11 cellular contexts compared by ENCODE assay signal in the genomic region with DNA sequence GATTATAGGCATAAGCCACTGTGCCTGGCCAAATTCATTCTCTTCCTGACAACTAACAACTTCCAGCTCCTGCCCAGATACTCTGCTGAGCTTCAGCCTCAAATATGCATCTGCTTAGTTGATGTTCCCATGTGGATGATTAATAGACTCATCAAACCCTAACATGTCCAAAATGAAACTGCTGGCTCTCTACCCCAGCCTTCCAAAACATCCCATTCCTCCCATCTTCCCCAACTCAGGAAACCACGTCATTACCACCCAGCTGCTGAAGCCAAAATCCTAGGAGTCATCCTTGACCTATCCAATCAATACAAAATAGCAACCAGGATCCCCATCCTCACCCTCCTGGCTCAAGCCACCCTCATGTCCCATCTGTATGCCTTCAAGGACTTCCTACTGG. TPM values are rescaled to one million over a fixed set of nuclear protein-coding genes. Genes with fewer than 3 reads are reported as not detected.
DNase-seq lines count a peak whose midpoint lies in the region; ATAC-seq and TF ChIP-seq lines count a peak whose summit lies in the region.
"Had no signal": no experiment of that assay in that cellular context is flagged by ENCODE, and none has a peak within 500 bp of the region (broad histone marks: within the 10 kb centered on the region; RNA-seq: fewer than 3 reads in every experiment).

No MANE protein-coding gene starts in this region.

- TF ChIP-seq CTCF in osteoblast (IDR thresholded peaks at IDR 0.05; ENCODE audit: extremely low read depth, low read depth, low read length) (no peak), WERI-Rb-1 (IDR thresholded peaks at IDR 0.05; ENCODE audit: low read depth, low read length) (no peak)

- H3K36me3 ChIP-seq in MG63 (no peaks in the 10 kb centered on the region; the same call in 1 of the 2 replicates), osteoblast (ENCODE audit: insufficient read depth, low read length) (no peaks in the 10 kb centered on the region), WERI-Rb-1 (no peaks in the 10 kb centered on the region)

- H3K27ac Mint-ChIP-seq in activated T-cell treated with anti-CD3 and anti-CD28 coated beads, Interleukin-2, amount 50 U/mL, for 24 hours = peak overlapping the region; percentile 88
- H3K27ac Mint-ChIP-seq in central memory CD8-positive, alpha-beta T cell (ENCODE audit: low read depth) = peak overlapping the region; percentile 52
- H3K27ac Mint-ChIP-seq: mesothelial cell of epicardium had no signal

- H3K4me3 Mint-ChIP-seq in activated T-cell treated with anti-CD3 and anti-CD28 coated beads, Interleukin-2, amount 50 U/mL, for 24 hours = no peak overlapping the region
- no peak overlapping the region for H3K4me3 Mint-ChIP-seq in central memory CD8-positive, alpha-beta T cell
- H3K4me3 Mint-ChIP-seq: mesothelial cell of epicardium had no signal

- H3K27me3 ChIP-seq in MG63 (peaks cover 3% of the 10 kb centered on the region; the same call in 1 of the 2 replicates), osteoblast (ENCODE audit: insufficient read depth, low read length) (no peaks in the 10 kb centered on the region), WERI-Rb-1 (ENCODE audit: insufficient read depth, low read depth, severe bottlenecking) (no peaks in the 10 kb centered on the region)

- peak overlapping the region; percentile 44 for H2AFZ ChIP-seq in osteoblast (ENCODE audit: low read length)

- H3K4me3 ChIP-seq in MG63 (no peak overlapping the region), osteoblast (ENCODE audit: insufficient read depth, low read length) (peak overlapping the region; percentile 21), WERI-Rb-1 (ENCODE audit: low read depth, low read length) (no peak overlapping the region)
- H3K4me3 ChIP-seq: tibial artery had no signal

- H3K9me3 Mint-ChIP-seq in activated T-cell treated with anti-CD3 and anti-CD28 coated beads, Interleukin-2, amount 50 U/mL, for 24 hours = no peaks in the 10 kb centered on the region
- no peaks in the 10 kb centered on the region for H3K9me3 Mint-ChIP-seq in central memory CD8-positive, alpha-beta T cell
- H3K9me3 Mint-ChIP-seq: mesothelial cell of epicardium had no signal

- H3K79me2 ChIP-seq in osteoblast (ENCODE audit: insufficient read depth, low read length) = no peaks in the 10 kb centered on the region

- ATAC-seq in central memory CD8-positive, alpha-beta T cell (replicated peaks; ENCODE audit: extremely low read depth, poor library complexity, severe bottlenecking) = no peak

- H3K36me3 Mint-ChIP-seq in activated T-cell treated with anti-CD3 and anti-CD28 coated beads, Interleukin-2, amount 50 U/mL, for 24 hours (ENCODE audit: low read depth) = peaks cover 86% of the 10 kb centered on the region
- peaks cover 10% of the 10 kb centered on the region for H3K36me3 Mint-ChIP-seq in central memory CD8-positive, alpha-beta T cell (ENCODE audit: insufficient read depth)
- H3K36me3 Mint-ChIP-seq: mesothelial cell of epicardium had no signal

- H3K4me2 ChIP-seq in osteoblast (ENCODE audit: insufficient read depth, low read length) = peak overlapping the region; percentile 21

- DNase-seq in activated T-cell treated with anti-CD3 and anti-CD28 coated beads, Interleukin-2, amount 50 U/mL, for 24 hours = no peak
- DNase-seq in activated T-cell treated with anti-CD3 and anti-CD28 coated beads for 4 hours = no peak
- DNase-seq in MG63 = peak; percentile 85
- DNase-seq in central memory CD8-positive, alpha-beta T cell (ENCODE audit: low spot score in 2 of 2) = no peak
- DNase-seq in osteoblast (ENCODE audit: insufficient read length, low spot score, missing footprints) = peak; percentile 94
- no peak for DNase-seq in SW480 (ENCODE audit: low spot score)
- no peak for DNase-seq in WERI-Rb-1
- no peak for DNase-seq in NCI-H2196 (lab: John Stamatoyannopoulos, UW; ENCODE audit: unreplicated experiment)
- DNase-seq: activated T-cell treated with anti-CD3 and anti-CD28 coated beads, Interleukin-2, amount 50 U/mL, for 1 hour; tibial artery had no signal

- H3K9me3 ChIP-seq in MG63 = no peaks in the 10 kb centered on the region
- H3K9me3 ChIP-seq in osteoblast (ENCODE audit: low read depth, low read length) = no peaks in the 10 kb centered on the region
- no peaks in the 10 kb centered on the region for H3K9me3 ChIP-seq in WERI-Rb-1 (ENCODE audit: severe bottlenecking)
- H3K9me3 ChIP-seq: tibial artery had no signal

- peak overlapping the region; percentile 96 for H3K27ac ChIP-seq in osteoblast (ENCODE audit: low read depth, low read length)
- no peak overlapping the region for H3K27ac ChIP-seq in WERI-Rb-1
- H3K27ac ChIP-seq: tibial artery had no signal

- no peaks in the 10 kb centered on the region for H3K27me3 Mint-ChIP-seq in activated T-cell treated with anti-CD3 and anti-CD28 coated beads, Interleukin-2, amount 50 U/mL, for 24 hours
- H3K27me3 Mint-ChIP-seq in central memory CD8-positive, alpha-beta T cell = no peaks in the 10 kb centered on the region

- peaks cover 41% of the 10 kb centered on the region for H3K4me1 ChIP-seq in osteoblast (ENCODE audit: insufficient read depth, low read length)

- no peaks in the 10 kb centered on the region for H4K20me1 ChIP-seq in osteoblast (ENCODE audit: insufficient read depth, low read length)

- peaks cover 58% of the 10 kb centered on the region for H3K4me1 Mint-ChIP-seq in activated T-cell treated with anti-CD3 and anti-CD28 coated beads, Interleukin-2, amount 50 U/mL, for 24 hours (ENCODE audit: low read depth)
- H3K4me1 Mint-ChIP-seq in central memory CD8-positive, alpha-beta T cell = peaks cover 5% of the 10 kb centered on the region

RNA-seq across cellular contexts. Expression of gene POU2F2, which starts 20.9 kb away (rescaled TPM):
- total RNA-seq in MG63 (2014; rRNA removed; shearing (Covaris generic); ENCODE audit: low replicate concordance) = not detected in 2 replicates
- total RNA-seq in osteoblast = under 0.01 and 0.88 TPM in 2 replicates

RNA-seq across cellular contexts. Expression of gene ZNF574, which starts 35.4 kb away (rescaled TPM):
- total RNA-seq in MG63 (2014; rRNA removed; shearing (Covaris generic); ENCODE audit: low replicate concordance) = 18.8 and 20.4 TPM in 2 replicates
- 13.6 and 13.8 TPM in 2 replicates for total RNA-seq in osteoblast

RNA-seq across cellular contexts. Expression of gene GRIK5, which starts 41.4 kb away (rescaled TPM):
- not detected in 2 replicates for total RNA-seq in MG63 (2014; rRNA removed; shearing (Covaris generic); ENCODE audit: low replicate concordance)
- under 0.01 TPM in 2 replicates for total RNA-seq in osteoblast

Comparison
In these comparisons a context has a peak if more than half of its experiments do, and no peak if none do; other contexts are left out.
1. DNase-seq: peak in MG63 (single experiment) and osteoblast (single experiment); none in activated T-cell treated with anti-CD3 and anti-CD28 coated beads, Interleukin-2, amount 50 U/mL, for 24 hours (single experiment), activated T-cell treated with anti-CD3 and anti-CD28 coated beads for 4 hours (single experiment), central memory CD8-positive, alpha-beta T cell (0 of 2), SW480 (single experiment), WERI-Rb-1 (single experiment) and NCI-H2196 (single experiment).